20 cellular contexts compared by ENCODE assay signal in genomic region chr2:13596233-13596632, GRCh38.
DNase-seq lines count a peak whose midpoint lies in the region; ATAC-seq and TF ChIP-seq lines count a peak whose summit lies in the region.
"Had no signal": no experiment of that assay in that cellular context is flagged by ENCODE, and none has a peak within 500 bp of the region (broad histone marks: within the 10 kb centered on the region; RNA-seq: fewer than 3 reads in every experiment).

No MANE protein-coding gene starts in this region.

- in situ Hi-C loops in GM13976 (cut with MboI; ENCODE audit: low sequenced_read_pairs, unreplicated experiment) = no loop called here

- H3K4me3 ChIP-seq in Loucy (ENCODE audit: low read length, poor library complexity, severe bottlenecking) = no peak overlapping the region
- H3K4me3 ChIP-seq in RWPE2 (ENCODE audit: severe bottlenecking) = no peak overlapping the region
- no peak overlapping the region for H3K4me3 ChIP-seq in retinal pigment epithelial cell (ENCODE audit: low read length)
- H3K4me3 ChIP-seq in SJCRH30 = no peak overlapping the region
- H3K4me3 ChIP-seq: BLaER1, GM12878 had no signal

- H3K9me3 ChIP-seq in Loucy (ENCODE audit: insufficient read depth, low read depth, low read length) (no peaks in the 10 kb centered on the region), RWPE2 (ENCODE audit: severe bottlenecking) (no peaks in the 10 kb centered on the region), SJCRH30 (replicated peaks) (no peaks in the 10 kb centered on the region)
- H3K9me3 ChIP-seq: BLaER1 had no signal

- H3K9ac ChIP-seq in Loucy (ENCODE audit: low read depth, low read length, poor library complexity, severe bottlenecking) = no peak overlapping the region
- H3K9ac ChIP-seq: BLaER1 had no signal

- no peak overlapping the region for H3K27ac ChIP-seq in RWPE2 (ENCODE audit: poor library complexity, severe bottlenecking)
- no peak overlapping the region for H3K27ac ChIP-seq in SJCRH30
- H3K27ac ChIP-seq: BLaER1, HL-60 had no signal

- no peaks in the 10 kb centered on the region for H3K36me3 ChIP-seq in Loucy (ENCODE audit: insufficient read depth, low read length)
- no peaks in the 10 kb centered on the region for H3K36me3 ChIP-seq in RWPE2 (ENCODE audit: low read depth)
- no peaks in the 10 kb centered on the region for H3K36me3 ChIP-seq in SJCRH30
- H3K36me3 ChIP-seq: BLaER1 had no signal

- no peaks in the 10 kb centered on the region for H4K20me1 ChIP-seq in Loucy (ENCODE audit: insufficient read depth, low read length, poor library complexity, severe bottlenecking)
- H4K20me1 ChIP-seq: BLaER1 had no signal

- H3K27me3 ChIP-seq in Loucy (ENCODE audit: insufficient read depth, low read length, poor library complexity, severe bottlenecking) (no peaks in the 10 kb centered on the region), RWPE2 (ENCODE audit: insufficient read depth, poor library complexity, severe bottlenecking) (no peaks in the 10 kb centered on the region), SJCRH30 (0 out of 2 replicates have a peak, but pooled peaks cover 3% of the 10 kb centered on the region)
- H3K27me3 ChIP-seq: BLaER1 had no signal

- no peaks in the 10 kb centered on the region for H3K79me2 ChIP-seq in Loucy (ENCODE audit: insufficient read depth, low read length)

- peaks cover 27% of the 10 kb centered on the region for H3K9me3 Mint-ChIP-seq in HFFc6

- H2AFZ ChIP-seq in Loucy (ENCODE audit: low read length) = peak overlapping the region; percentile 6; the same call in 1 of the 2 replicates

- no peak overlapping the region for H3K4me2 ChIP-seq in Loucy (ENCODE audit: low read depth, low read length, poor library complexity, severe bottlenecking)
- H3K4me2 ChIP-seq: BLaER1 had no signal

- ATAC-seq in RWPE2 (ENCODE audit: low read depth) = 0 out of 3 replicates have a peak, but pooled peaks have one; percentile 31
- ATAC-seq: GM12878 had no signal

- no peak overlapping the region for H3K27ac Mint-ChIP-seq in HFFc6
- H3K27ac Mint-ChIP-seq: CD14-positive monocyte; CD4-positive, alpha-beta memory T cell; H9 had no signal

- H3K9me2 ChIP-seq in Loucy (replicated peaks; ENCODE audit: low read depth, low read length) = no peaks in the 10 kb centered on the region

- DNase-seq in COLO829 (ENCODE audit: low spot score) (peak; percentile 13), RWPE2 (ENCODE audit: low spot score) (no peak), retinal pigment epithelial cell (ENCODE audit: low read depth) (peak; percentile 70), GM13976 (ENCODE audit: low spot score) (no peak), SJCRH30 (no peak), HFFc6 (no peak)
- DNase-seq: 8988T; Calu3; CD4-positive, alpha-beta memory T cell; DMS 273 treated with DMSO at 0.1 percent for 48 hours; DMS53; DND-41; EL; H9; IMR-90 had no signal

- H3F3A ChIP-seq in Loucy (ENCODE audit: low read depth) = no peaks in the 10 kb centered on the region

- H3K36me3 Mint-ChIP-seq in HFFc6 (ENCODE audit: low read depth) = no peaks in the 10 kb centered on the region
- H3K36me3 Mint-ChIP-seq: CD14-positive monocyte; CD4-positive, alpha-beta memory T cell had no signal

- H3K4me1 Mint-ChIP-seq in HFFc6 (ENCODE audit: low read depth) = no peaks in the 10 kb centered on the region
- H3K4me1 Mint-ChIP-seq: CD14-positive monocyte; CD4-positive, alpha-beta memory T cell; H9 had no signal

- H3K4me3 Mint-ChIP-seq in HFFc6 = no peak overlapping the region
- H3K4me3 Mint-ChIP-seq: CD14-positive monocyte; CD4-positive, alpha-beta memory T cell; H9 had no signal

- TF ChIP-seq CTCF in Loucy (conservative IDR thresholded peaks at IDR 0.05; ENCODE audit: low read length) (no peak), RWPE2 (IDR thresholded peaks at IDR 0.05; ENCODE audit: poor library complexity, severe bottlenecking) (no peak), retinal pigment epithelial cell (conservative IDR thresholded peaks at IDR 0.05; ENCODE audit: low read depth, low read length) (no peak), GM13976 (IDR thresholded peaks at IDR 0.05; ENCODE audit: borderline replicate concordance, control extremely low read depth, extremely low read depth, insufficient read depth, missing control alignments) (no peak), HFFc6 (IDR thresholded peaks at IDR 0.05) (no peak)

- no peaks in the 10 kb centered on the region for H3K27me3 Mint-ChIP-seq in HFFc6 (ENCODE audit: insufficient read depth)
- H3K27me3 Mint-ChIP-seq: CD4-positive, alpha-beta memory T cell had no signal

- H3K4me1 ChIP-seq in Loucy (ENCODE audit: insufficient read depth, low read length, poor library complexity, severe bottlenecking) = no peaks in the 10 kb centered on the region
- peaks cover 16% of the 10 kb centered on the region for H3K4me1 ChIP-seq in RWPE2 (ENCODE audit: insufficient read depth, poor library complexity, severe bottlenecking)
- no peaks in the 10 kb centered on the region for H3K4me1 ChIP-seq in SJCRH30
- H3K4me1 ChIP-seq: BLaER1 had no signal

Comparison
In these comparisons a context has a peak if more than half of its experiments do, and no peak if none do; other contexts are left out.
1. DNase-seq: peak in COLO829 (single experiment) and retinal pigment epithelial cell (single experiment); none in RWPE2 (single experiment), GM13976 (single experiment), SJCRH30 (0 of 2) and HFFc6 (single experiment).